ENCODE assay signal across 19 cellular contexts in genomic region chr7:25014735-25015134, GRCh38. TPM values are rescaled to one million over a fixed set of nuclear protein-coding genes. Genes with fewer than 3 reads are reported as not detected.
A peak's percentile ranks its signal among the peaks of the same experiment; 100 is the strongest.
DNase-seq lines count a peak whose midpoint lies in the region; ATAC-seq, FAIRE-seq and TF ChIP-seq lines count a peak whose summit lies in the region.
"Had no signal": no experiment of that assay in that cellular context is flagged by ENCODE, and none has a peak within 500 bp of the region (broad histone marks: within the 10 kb centered on the region; RNA-seq: fewer than 3 reads in every experiment).

No MANE protein-coding gene starts in this region.

- H3K4me3 ChIP-seq in BJ (ENCODE audit: low read depth, low read length) (no peak overlapping the region), bronchial epithelial cell (ENCODE audit: low read depth, low read length) (no peak overlapping the region), keratinocyte (ENCODE audit: control insufficient read depth in 2 of 3, extremely low read depth in 1 of 3, insufficient read depth in 2 of 3, low read depth in 1 of 3, low read length in 3 of 3) (no peak overlapping the region)
- H3K4me3 ChIP-seq: esophagus squamous epithelium had no signal

- H3K4me2 ChIP-seq in keratinocyte (ENCODE audit: control insufficient read depth, extremely low read depth, insufficient read depth, low read depth, low read length): no peak overlapping the region

- no peak overlapping the region for H2AFZ ChIP-seq in keratinocyte (ENCODE audit: control insufficient read depth, low read length)

- H3K36me3 ChIP-seq in BJ (ENCODE audit: control insufficient read depth, insufficient read depth, low read length) (no peaks in the 10 kb centered on the region), bronchial epithelial cell (ENCODE audit: control insufficient read depth, insufficient read depth, low read length) (no peaks in the 10 kb centered on the region), keratinocyte (ENCODE audit: control insufficient read depth in 2 of 2, extremely low read depth in 1 of 2, insufficient read depth in 2 of 2, low read length in 2 of 2) (no peaks in the 10 kb centered on the region)
- H3K36me3 ChIP-seq: esophagus squamous epithelium, WERI-Rb-1 had no signal

- H3K9me1 ChIP-seq in keratinocyte (ENCODE audit: control insufficient read depth, extremely low read depth, insufficient read depth, low read length): no peaks in the 10 kb centered on the region

- TF ChIP-seq CTCF in BJ (IDR thresholded peaks at IDR 0.05; ENCODE audit: insufficient read depth, low read depth, low read length) (no peak), bronchial epithelial cell (IDR thresholded peaks at IDR 0.05; ENCODE audit: insufficient read depth, low read length, severe bottlenecking) (no peak), keratinocyte (optimal IDR thresholded peaks at IDR 0.05 in 1 of 3, IDR thresholded peaks at IDR 0.05 in 1 of 3, conservative IDR thresholded peaks at IDR 0.05 in 1 of 3; ENCODE audit: extremely low read depth in 1 of 3, insufficient read depth in 2 of 3, low read length in 3 of 3) (no peak)

- no peaks in the 10 kb centered on the region for H3K27me3 ChIP-seq in BJ (ENCODE audit: control insufficient read depth, insufficient read depth, low read length)
- no peaks in the 10 kb centered on the region for H3K27me3 ChIP-seq in bronchial epithelial cell (ENCODE audit: control insufficient read depth, insufficient read depth, low read length)
- no peaks in the 10 kb centered on the region for H3K27me3 ChIP-seq in keratinocyte (ENCODE audit: control insufficient read depth, extremely low read depth, insufficient read depth, low read length)
- H3K27me3 ChIP-seq: esophagus squamous epithelium had no signal

- H3K27ac ChIP-seq in keratinocyte (ENCODE audit: control insufficient read depth, insufficient read depth, low read length): no peak overlapping the region
- H3K27ac ChIP-seq: esophagus squamous epithelium, WERI-Rb-1 had no signal

- no peak for ATAC-seq in HG02852 (IDR thresholded peaks at IDR 0.05; ENCODE audit: unreplicated experiment)
- ATAC-seq in GM18873 (IDR thresholded peaks at IDR 0.05; ENCODE audit: low FRiP score, unreplicated experiment): no peak
- no peak for ATAC-seq in GM21576 (IDR thresholded peaks at IDR 0.05; ENCODE audit: unreplicated experiment)
- ATAC-seq: naive thymus-derived CD4-positive, alpha-beta T cell had no signal

- no peak overlapping the region for H3K9ac ChIP-seq in keratinocyte (ENCODE audit: control insufficient read depth, extremely low read depth, insufficient read depth, low read length)

- DNase-seq in BJ (ENCODE audit: low read depth) (peak; percentile 88), LHCN-M2 (ENCODE audit: low read depth) (peak; percentile 80), bronchial epithelial cell (ENCODE audit: low read depth) (peak; percentile 84), keratinocyte (ENCODE audit: low read depth, low spot score) (peak; percentile 57), NCI-H2107 (lab: John Stamatoyannopoulos, UW) (no peak)
- DNase-seq: activated effector memory CD4-positive, alpha-beta T cell treated with anti-CD3 and anti-CD28 coated beads, Interleukin-2, amount 50 U/mL, for 16 hours; anterior cingulate cortex; DMS79; esophagus squamous epithelium; GOT3; naive thymus-derived CD4-positive, alpha-beta T cell; NCI-H1930; NCI-H524 treated with DMSO at 0.1 percent for 48 hours; posterior cingulate gyrus; WERI-Rb-1 had no signal

- H4K20me1 ChIP-seq in keratinocyte (ENCODE audit: control insufficient read depth, extremely low read depth, insufficient read depth, low read length): no peaks in the 10 kb centered on the region

- H3K9me3 ChIP-seq in keratinocyte (ENCODE audit: control insufficient read depth, low read depth, low read length): no peaks in the 10 kb centered on the region
- H3K9me3 ChIP-seq: esophagus squamous epithelium had no signal

- POLR2A ChIA-PET in BJ (lab: Charles Lee): no interaction called here

- FAIRE-seq in bronchial epithelial cell (lab: Jason Lieb, UNC): no peak
- peak; percentile 36 for FAIRE-seq in keratinocyte (lab: Jason Lieb, UNC)
- FAIRE-seq: HTR-8/SVneo had no signal

- peaks cover 15% of the 10 kb centered on the region for H3K4me1 ChIP-seq in keratinocyte (ENCODE audit: control insufficient read depth, extremely low read depth, insufficient read depth, low read length)
- H3K4me1 ChIP-seq: esophagus squamous epithelium had no signal

- CTCF ChIA-PET in BJ (lab: Yijun Ruan, JAX): no interaction called here

- dilution Hi-C loops in keratinocyte (cut with MboI; ENCODE audit: extremely low pct_ligation_motif_present, low sequenced_read_pairs): no loop called here

- H3K79me2 ChIP-seq in keratinocyte (ENCODE audit: control insufficient read depth, insufficient read depth, low read length): no peaks in the 10 kb centered on the region

RNA-seq across cellular contexts. Expression of gene OSBPL3, which starts 34.8 kb away (rescaled TPM):
- polyA plus RNA-seq in BJ (2011; rRNA removed): 26.5 and 27.1 TPM in 2 replicates
- 22.8 and 23.2 TPM in 2 replicates for polyA minus RNA-seq in BJ (2011; rRNA and poly(A)+ RNA removed)
- total RNA-seq in LHCN-M2 (2014; rRNA removed): 41.2 and 48.7 TPM in 2 replicates
- 12.6 TPM for polyA plus RNA-seq in LHCN-M2 (2012)
- 19.7 and 25.0 TPM in 2 replicates for total RNA-seq in bronchial epithelial cell
- polyA plus RNA-seq in keratinocyte: 18.3 to 36.3 TPM (median 34.0 TPM) in 3 replicates
- 57.0 TPM for polyA plus RNA-seq in keratinocyte (2011; ENCODE audit: low read depth)
- polyA plus RNA-seq in keratinocyte (2011; cell fraction: cytosol; rRNA removed): 14.4 and 26.5 TPM in 2 replicates
- 66.2 and 74.1 TPM in 2 replicates for polyA plus RNA-seq in keratinocyte (2011; cell fraction: nucleus; rRNA removed)
- polyA plus RNA-seq in keratinocyte (2012; ENCODE audit: low replicate concordance): 17.2 and 26.3 TPM in 2 replicates
- 18.6 to 45.3 TPM (median 25.7 TPM) in 3 replicates for polyA minus RNA-seq in keratinocyte
- polyA minus RNA-seq in keratinocyte (2011; cell fraction: cytosol; rRNA and poly(A)+ RNA removed): 23.8 TPM
- polyA minus RNA-seq in keratinocyte (2011; cell fraction: nucleus; rRNA and poly(A)+ RNA removed): 42.8 and 66.2 TPM in 2 replicates
